In the genomic region with DNA sequence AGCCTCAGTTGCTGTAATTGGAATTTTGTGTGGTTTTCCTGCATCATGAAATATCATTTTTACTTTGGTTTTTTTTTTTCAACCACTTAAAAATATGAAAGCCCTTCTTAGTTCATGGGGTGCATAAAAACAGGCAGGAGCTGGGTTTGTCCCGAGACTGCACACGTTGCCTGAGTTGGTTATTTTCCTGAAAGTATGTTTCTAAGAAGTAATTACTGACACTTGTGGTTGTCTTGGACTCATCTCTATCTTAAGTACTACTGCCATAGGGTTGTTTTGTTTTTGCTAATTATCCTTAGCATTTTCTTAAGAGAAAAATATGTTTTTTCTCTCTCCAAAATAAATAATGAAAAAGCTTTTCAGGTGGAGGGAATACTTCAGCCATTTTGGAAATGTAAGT, we compare ENCODE assay signal across 14 cellular contexts. TPM values are rescaled to one million over a fixed set of nuclear protein-coding genes. Genes with fewer than 3 reads are reported as not detected.
"Had no signal": no experiment of that assay in that cellular context is flagged by ENCODE, and none has a peak within 500 bp of the region (broad histone marks: within the 10 kb centered on the region; RNA-seq: fewer than 3 reads in every experiment).

No MANE protein-coding gene starts in this region.

- DNase-seq: activated T-cell treated with anti-CD3 and anti-CD28 coated beads, Interleukin-2, amount 50 U/mL, for 1 hour; brain microvascular endothelial cell; endodermal cell; erythroblast; hippocampal formation; posterior cingulate gyrus; stimulated activated CD4-positive, alpha-beta T cell treated with anti-CD3 and anti-CD28 coated beads, Interleukin-4, amount 100 ng/mL, for 4 hours; thyroid gland had no signal

- H3K4me3 Mint-ChIP-seq: activated naive CD4-positive, alpha-beta T cell treated with anti-CD3 and anti-CD28 coated beads for 36 hours; endodermal cell; WTC11 had no signal

- H3K4me1 ChIP-seq: thyroid gland had no signal

- H3K27ac ChIP-seq: brain microvascular endothelial cell, right atrium auricular region, thyroid gland, vagina had no signal

- ATAC-seq: SK-N-SH treated with all-trans-retinoic acid at 6 μM for 48 hours, WTC11 had no signal

- H3K27me3 ChIP-seq: brain microvascular endothelial cell, right atrium auricular region, thyroid gland, vagina had no signal

- H3K27ac Mint-ChIP-seq: endodermal cell, WTC11 had no signal

RNA-seq across cellular contexts. Expression of gene DLL1, which starts 55.8 kb away (rescaled TPM):
- total RNA-seq: T-helper 1 cell treated with Interleukin-12 subunit alpha and Interleukin-12 subunit beta and Interleukin-4 antibody, amounts not matched to agents 30 ng/mL and 1 ng/mL, for 36 hours had no signal
